Comparison of ENCODE assay signal across 9 cellular contexts in genomic region chr3:46934508-46935167, GRCh38. TPM values are rescaled to one million over a fixed set of nuclear protein-coding genes. Genes with fewer than 3 reads are reported as not detected.
DNase-seq lines count a peak whose midpoint lies in the region; ATAC-seq, FAIRE-seq and TF ChIP-seq lines count a peak whose summit lies in the region.
"Had no signal": no experiment of that assay in that cellular context is flagged by ENCODE, and none has a peak within 500 bp of the region (broad histone marks: within the 10 kb centered on the region; RNA-seq: fewer than 3 reads in every experiment).

No MANE protein-coding gene starts in this region.

- BruUV-seq in MCF 10A (replicated peaks; lab: Mats Ljungman, UMichigan) (no TSS peak), HepG2 (replicated peaks; lab: Mats Ljungman, UMichigan) (no TSS peak)

- peaks cover 23% of the 10 kb centered on the region for H3K36me3 Mint-ChIP-seq in MCF 10A (ENCODE audit: insufficient read depth, unreplicated experiment)
- H3K36me3 Mint-ChIP-seq in activated CD4-positive, alpha-beta T cell treated with anti-CD3 and anti-CD28 coated beads for 36 hours (ENCODE audit: low read depth) = peaks cover 32% of the 10 kb centered on the region

- no peak for TF ChIP-seq RAD21 in HepG2 (CRISPR knock-in tag; IDR thresholded peaks at IDR 0.05)

- peaks cover 46% of the 10 kb centered on the region for H3K4me1 Mint-ChIP-seq in MCF 10A (ENCODE audit: insufficient read depth, unreplicated experiment)
- peaks cover 38% of the 10 kb centered on the region for H3K4me1 Mint-ChIP-seq in activated CD4-positive, alpha-beta T cell treated with anti-CD3 and anti-CD28 coated beads for 36 hours

- 96% methylated on average over 8 of the region's 8 CpGs for WGBS in HepG2 (ENCODE audit: low lambda C conversion rate)
- WGBS in thymus = 93% methylated on average over 8 of the region's 8 CpGs

- POLR2A ChIA-PET in MCF 10A (lab: Yijun Ruan, JAX) = interaction anchor here (0.6 to 5.3 kb wide), 9 partner anchors 8 to 429 kb away, joined by 3 to 34 read pairs (median 3); partner anchors contain the start of genes CCDC12 and NBEAL2
- POLR2A ChIA-PET in HepG2 (lab: Yijun Ruan, JAX) = interaction anchor here (0.9 to 2.2 kb wide), 7 partner anchors 9 to 58 kb away, joined by 3 to 19 read pairs (median 5); partner anchors contain the start of genes CCDC12 and NBEAL2
- POLR2A ChIA-PET in activated CD4-positive, alpha-beta T cell treated with anti-CD3 and anti-CD28 coated beads for 36 hours (lab: Charles Lee) = interaction anchor here (0.6 kb wide), 1 partner anchor 116 kb away, joined by 3 read pairs; no protein-coding TSS in a partner anchor

- H2AFZ ChIP-seq in Karpas-422 (ENCODE audit: low read length) (no peak overlapping the region), HepG2 (ENCODE audit: low read length) (no peak overlapping the region)

- H3K27ac Mint-ChIP-seq in MCF 10A (ENCODE audit: low read depth, unreplicated experiment) = peak overlapping the region; percentile 47
- H3K27ac Mint-ChIP-seq in activated CD4-positive, alpha-beta T cell treated with anti-CD3 and anti-CD28 coated beads for 36 hours = no peak overlapping the region

- no peak for ATAC-seq in HepG2
- ATAC-seq in activated CD4-positive, alpha-beta T cell treated with anti-CD3 and anti-CD28 coated beads for 36 hours = no peak
- ATAC-seq in GM21619 (IDR thresholded peaks at IDR 0.05; ENCODE audit: unreplicated experiment) = no peak

- H3K4me1 ChIP-seq in Karpas-422 (ENCODE audit: low read length) = peaks cover 100% of the 10 kb centered on the region
- H3K4me1 ChIP-seq in HepG2 (ENCODE audit: insufficient read depth, low read length) = peaks cover 88% of the 10 kb centered on the region
- peaks cover 11% of the 10 kb centered on the region for H3K4me1 ChIP-seq in thymus (ENCODE audit: control insufficient read depth, insufficient read depth, low read length)

- H3K27ac ChIP-seq in Karpas-422 (ENCODE audit: low read length) (peak overlapping the region; percentile 99), HepG2 (ENCODE audit: extremely low read length, insufficient read depth, low read length) (peak overlapping the region; percentile 12), thymus (ENCODE audit: low read depth) (peak overlapping the region; percentile 8)

- TF ChIP-seq EP300 in HepG2 (IDR thresholded peaks at IDR 0.05; ENCODE audit: low read depth in 2 of 2, low read length in 2 of 2) (no peak), HepG2 (CRISPR knock-in tag; IDR thresholded peaks at IDR 0.05; ENCODE audit: borderline replicate concordance) (no peak)

- H3K4me2 ChIP-seq in Karpas-422 (ENCODE audit: low read depth, low read length, poor library complexity, severe bottlenecking) (peak overlapping the region; percentile 55), HepG2 (ENCODE audit: low read depth, low read length) (no peak overlapping the region)

- no peaks in the 10 kb centered on the region for H4K20me1 ChIP-seq in Karpas-422 (ENCODE audit: insufficient read depth, low read depth, low read length)
- peaks cover 28% of the 10 kb centered on the region for H4K20me1 ChIP-seq in HepG2 (ENCODE audit: insufficient read depth, low read length)

- no peak overlapping the region for H3K4me3 Mint-ChIP-seq in MCF 10A (ENCODE audit: unreplicated experiment)
- H3K4me3 Mint-ChIP-seq in activated CD4-positive, alpha-beta T cell treated with anti-CD3 and anti-CD28 coated beads for 36 hours = no peak overlapping the region

- H3K9me3 ChIP-seq in Karpas-422 (ENCODE audit: low read length) (no peaks in the 10 kb centered on the region), HepG2 (ENCODE audit: low read length) (no peaks in the 10 kb centered on the region), thymus (ENCODE audit: control insufficient read depth) (no peaks in the 10 kb centered on the region)

- peak overlapping the region; percentile 67 for H3K9ac ChIP-seq in Karpas-422 (ENCODE audit: low read length)
- no peak overlapping the region for H3K9ac ChIP-seq in HepG2 (ENCODE audit: insufficient read depth, low read depth, low read length)

- H3K9me2 ChIP-seq in Karpas-422 (replicated peaks; ENCODE audit: insufficient read depth, low read length) = no peaks in the 10 kb centered on the region

- in situ Hi-C loops in HepG2 (cut with HindIII; ENCODE audit: extremely low pct_ligation_motif_present, low pct_unique_long_range_greater_than_20kb) = loop anchor here (5.0 kb wide), 1 partner anchor 48 kb away; no protein-coding TSS in a partner anchor

- TF ChIP-seq CTCF in MCF 10A (IDR thresholded peaks at IDR 0.05; ENCODE audit: unreplicated experiment) = no peak
- TF ChIP-seq CTCF in HepG2 (CRISPR knock-in tag; IDR thresholded peaks at IDR 0.05) = no peak

- peak overlapping the region; percentile 13; the same call in 1 of the 2 replicates for H3K4me3 ChIP-seq in Karpas-422 (ENCODE audit: low read length)
- no peak overlapping the region for H3K4me3 ChIP-seq in HepG2 (replicated peaks in 1 of 3; ENCODE audit: insufficient read depth in 1 of 3, low read depth in 2 of 3, low read length in 3 of 3)
- H3K4me3 ChIP-seq in thymus (ENCODE audit: low read length) = no peak overlapping the region

- peak; percentile 44 for DNase-seq in Karpas-422
- DNase-seq in MCF 10A (ENCODE audit: unreplicated experiment) = peak; percentile 67
- no peak for DNase-seq in HepG2 (ENCODE audit: low spot score)
- DNase-seq in activated CD4-positive, alpha-beta T cell treated with anti-CD3 and anti-CD28 coated beads for 36 hours = no peak
- DNase-seq in HTR-8/SVneo (ENCODE audit: insufficient read length, low spot score) = no peak
- DNase-seq: NCI-H524 had no signal

- intact Hi-C loops in MCF 10A (cut with micrococcal nuclease) (loop anchor here (1.0 kb wide), 1 partner anchor 42 kb away; the partner anchor contains the start of gene CCDC12), HepG2 (cut with micrococcal nuclease; ENCODE audit: unreplicated experiment) (no loop called here)
- intact Hi-C loops in activated CD4-positive, alpha-beta T cell treated with anti-CD3 and anti-CD28 coated beads for 36 hours (cut with DNase I, micrococcal nuclease) = no loop called here

- H3K9me3 Mint-ChIP-seq in MCF 10A (ENCODE audit: unreplicated experiment) = no peaks in the 10 kb centered on the region
- H3K9me3 Mint-ChIP-seq in activated CD4-positive, alpha-beta T cell treated with anti-CD3 and anti-CD28 coated beads for 36 hours (ENCODE audit: low read depth) = no peaks in the 10 kb centered on the region

- H3K36me3 ChIP-seq in Karpas-422 (ENCODE audit: insufficient read depth, low read length) (peaks cover 16% of the 10 kb centered on the region; the same call in 1 of the 2 replicates), HepG2 (replicated peaks in 1 of 2; ENCODE audit: control insufficient read depth in 1 of 2, insufficient read depth in 2 of 2, low read length in 2 of 2) (peaks cover 15 to 54% of the 10 kb centered on the region in 2 experiments), thymus (ENCODE audit: control insufficient read depth, insufficient read depth) (peaks cover 59% of the 10 kb centered on the region)

- FAIRE-seq in HepG2 (lab: Jason Lieb, UNC) = no peak
- no peak for FAIRE-seq in HTR-8/SVneo (lab: Jason Lieb, UNC)

- CTCF ChIA-PET in MCF 10A (lab: Yijun Ruan, JAX) = interaction anchor here (0.6 to 2.8 kb wide), 12 partner anchors 9 to 390 kb away, joined by 3 to 25 read pairs (median 4); partner anchors contain the start of gene NBEAL2
- CTCF ChIA-PET in HepG2 (lab: Yijun Ruan, JAX; ENCODE audit: low intra/inter-chr PET ratio, low total read pairs) = interaction anchor here (1.2 kb wide), 1 partner anchor 11 kb away, joined by 3 read pairs; no protein-coding TSS in a partner anchor
- CTCF ChIA-PET in activated CD4-positive, alpha-beta T cell treated with anti-CD3 and anti-CD28 coated beads for 36 hours (lab: Charles Lee) = interaction anchor here (0.6 to 1.3 kb wide), 3 partner anchors 12 to 211 kb away, joined by 3 to 5 read pairs (median 4); no protein-coding TSS in a partner anchor

- H3K27me3 Mint-ChIP-seq in MCF 10A (ENCODE audit: insufficient read depth, unreplicated experiment) = no peaks in the 10 kb centered on the region
- no peaks in the 10 kb centered on the region for H3K27me3 Mint-ChIP-seq in activated CD4-positive, alpha-beta T cell treated with anti-CD3 and anti-CD28 coated beads for 36 hours

- TF ChIP-seq POLR2A in HepG2 (IDR thresholded peaks at IDR 0.05; ENCODE audit: insufficient read depth in 1 of 2, low read depth in 2 of 2, low read length in 2 of 2) = no peak

- H3K79me2 ChIP-seq in Karpas-422 (ENCODE audit: low read length) = peaks cover 83% of the 10 kb centered on the region
- peaks cover 64% of the 10 kb centered on the region for H3K79me2 ChIP-seq in HepG2 (ENCODE audit: insufficient read depth, low read length)

- H3K27me3 ChIP-seq in Karpas-422 (ENCODE audit: low read length) = no peaks in the 10 kb centered on the region
- H3K27me3 ChIP-seq in HepG2 (ENCODE audit: control insufficient read depth in 1 of 2, insufficient read depth in 2 of 2, low read length in 2 of 2) = no peaks in the 10 kb centered on the region
- no peaks in the 10 kb centered on the region for H3K27me3 ChIP-seq in thymus (ENCODE audit: control insufficient read depth, insufficient read depth)

RNA-seq across cellular contexts. Expression of gene CCDC12, which starts 41.9 kb away (rescaled TPM):
- total RNA-seq in Karpas-422 (2014; rRNA removed; shearing (Covaris generic); ENCODE audit: low replicate concordance) = 40.2 and 83.5 TPM in 2 replicates
- 43.9 and 45.9 TPM in 2 replicates for total RNA-seq in MCF 10A (2022)
- total RNA-seq in HepG2 (2016; rRNA removed; fragmentation: Illumina TruSeq; extraction: Trizol) = 49.5 and 55.2 TPM in 2 replicates
- total RNA-seq in HepG2 (2016; cell fraction: cytosol; rRNA removed; fragmentation: Illumina TruSeq; extraction: Trizol; ENCODE audit: low read depth) = 28.7 and 32.4 TPM in 2 replicates
- 52.2 and 56.9 TPM in 2 replicates for total RNA-seq in HepG2 (2016; cell fraction: insoluble cytoplasmic fraction; rRNA removed; fragmentation: Illumina TruSeq; extraction: Trizol)
- 27.1 and 29.7 TPM in 2 replicates for total RNA-seq in HepG2 (2016; cell fraction: membrane; rRNA removed; fragmentation: Illumina TruSeq; extraction: Trizol)
- total RNA-seq in HepG2 (2016; cell fraction: nucleus; rRNA removed; fragmentation: Illumina TruSeq; extraction: Trizol) = 28.6 and 32.0 TPM in 2 replicates
- polyA plus RNA-seq in HepG2 (2011; rRNA removed) = 28.9 and 30.1 TPM in 2 replicates
- 32.7 and 35.6 TPM in 2 replicates for polyA plus RNA-seq in HepG2 (2011; cell fraction: cytosol; rRNA removed)
- polyA plus RNA-seq in HepG2 (2011; cell fraction: nucleus; rRNA removed) = 40.0 and 40.6 TPM in 2 replicates
- 26.3 and 31.7 TPM in 2 replicates for polyA plus RNA-seq in HepG2 (2012)
- 14.7 and 15.4 TPM in 2 replicates for polyA plus RNA-seq in HepG2 (2016; cell fraction: cytosol; fragmentation: Illumina TruSeq; extraction: Trizol; ENCODE audit: low read depth)
- polyA plus RNA-seq in HepG2 (2016; cell fraction: insoluble cytoplasmic fraction; fragmentation: Illumina TruSeq; extraction: Trizol; ENCODE audit: low read depth) = 73.4 and 79.9 TPM in 2 replicates
- polyA plus RNA-seq in HepG2 (2016; cell fraction: membrane; fragmentation: Illumina TruSeq; extraction: Trizol; ENCODE audit: low read depth) = 18.7 and 18.8 TPM in 2 replicates
- polyA plus RNA-seq in HepG2 (2016; cell fraction: nucleus; fragmentation: Illumina TruSeq; extraction: Trizol; ENCODE audit: insufficient read depth, low read depth) = 55.2 TPM in 2 replicates
- 53.2 and 59.2 TPM in 2 replicates for polyA minus RNA-seq in HepG2 (2011; rRNA and poly(A)+ RNA removed; ENCODE audit: low replicate concordance)
- 9.3 and 12.2 TPM in 2 replicates for polyA minus RNA-seq in HepG2 (2011; cell fraction: cytosol; rRNA and poly(A)+ RNA removed)
- 41.3 and 55.9 TPM in 2 replicates for polyA minus RNA-seq in HepG2 (2011; cell fraction: nucleus; rRNA and poly(A)+ RNA removed)
- 83.9 TPM for polyA plus RNA-seq in thymus
- total RNA-seq in activated CD4-positive, alpha-beta T cell treated with anti-CD3 and anti-CD28 coated beads for 36 hours = 10 to 100 TPM; 45.4 to 47.8 TPM

RNA-seq across cellular contexts. Expression of gene NBEAL2, which starts 44.8 kb away (rescaled TPM):
- 60.5 and 133 TPM in 2 replicates for total RNA-seq in Karpas-422 (2014; rRNA removed; shearing (Covaris generic); ENCODE audit: low replicate concordance)
- total RNA-seq in MCF 10A (2022) = 14.2 and 20.2 TPM in 2 replicates
- total RNA-seq in HepG2 (2016; rRNA removed; fragmentation: Illumina TruSeq; extraction: Trizol) = 6.0 and 9.7 TPM in 2 replicates
- 1.8 and 2.7 TPM in 2 replicates for total RNA-seq in HepG2 (2016; cell fraction: cytosol; rRNA removed; fragmentation: Illumina TruSeq; extraction: Trizol; ENCODE audit: low read depth)
- total RNA-seq in HepG2 (2016; cell fraction: insoluble cytoplasmic fraction; rRNA removed; fragmentation: Illumina TruSeq; extraction: Trizol) = 6.0 and 8.3 TPM in 2 replicates
- total RNA-seq in HepG2 (2016; cell fraction: membrane; rRNA removed; fragmentation: Illumina TruSeq; extraction: Trizol) = 4.1 and 4.3 TPM in 2 replicates
- total RNA-seq in HepG2 (2016; cell fraction: nucleus; rRNA removed; fragmentation: Illumina TruSeq; extraction: Trizol) = 14.8 and 19.9 TPM in 2 replicates
- 12.4 and 15.8 TPM in 2 replicates for polyA plus RNA-seq in HepG2 (2011; rRNA removed)
- 3.6 and 4.9 TPM in 2 replicates for polyA plus RNA-seq in HepG2 (2011; cell fraction: cytosol; rRNA removed)
- polyA plus RNA-seq in HepG2 (2011; cell fraction: nucleus; rRNA removed) = 222 and 246 TPM in 2 replicates
- 7.9 and 16.7 TPM in 2 replicates for polyA plus RNA-seq in HepG2 (2012)
- polyA plus RNA-seq in HepG2 (2016; cell fraction: cytosol; fragmentation: Illumina TruSeq; extraction: Trizol; ENCODE audit: low read depth) = 0.67 and 0.80 TPM in 2 replicates
- 6.4 and 7.7 TPM in 2 replicates for polyA plus RNA-seq in HepG2 (2016; cell fraction: insoluble cytoplasmic fraction; fragmentation: Illumina TruSeq; extraction: Trizol; ENCODE audit: low read depth)
- polyA plus RNA-seq in HepG2 (2016; cell fraction: membrane; fragmentation: Illumina TruSeq; extraction: Trizol; ENCODE audit: low read depth) = 1.5 and 1.8 TPM in 2 replicates
- polyA plus RNA-seq in HepG2 (2016; cell fraction: nucleus; fragmentation: Illumina TruSeq; extraction: Trizol; ENCODE audit: insufficient read depth, low read depth) = 69.9 and 76.5 TPM in 2 replicates
- 8.9 and 19.6 TPM in 2 replicates for polyA minus RNA-seq in HepG2 (2011; rRNA and poly(A)+ RNA removed; ENCODE audit: low replicate concordance)
- 2.9 and 3.9 TPM in 2 replicates for polyA minus RNA-seq in HepG2 (2011; cell fraction: cytosol; rRNA and poly(A)+ RNA removed)
- 18.7 and 21.3 TPM in 2 replicates for polyA minus RNA-seq in HepG2 (2011; cell fraction: nucleus; rRNA and poly(A)+ RNA removed)
- 83.6 TPM for polyA plus RNA-seq in thymus
- total RNA-seq in activated CD4-positive, alpha-beta T cell treated with anti-CD3 and anti-CD28 coated beads for 36 hours = 10 to 100 TPM; 83.4 to 84.9 TPM

RNA-seq across cellular contexts. Expression of gene PTH1R, which starts 57.1 kb away (rescaled TPM):
- not detected in 2 replicates for total RNA-seq in Karpas-422 (2014; rRNA removed; shearing (Covaris generic); ENCODE audit: low replicate concordance)
- total RNA-seq in MCF 10A (2022) = not detected in 2 replicates
- total RNA-seq in HepG2 (2016; rRNA removed; fragmentation: Illumina TruSeq; extraction: Trizol) = not detected in 2 replicates
- not detected in 2 replicates for total RNA-seq in HepG2 (2016; cell fraction: cytosol; rRNA removed; fragmentation: Illumina TruSeq; extraction: Trizol; ENCODE audit: low read depth)
- not detected in 2 replicates for total RNA-seq in HepG2 (2016; cell fraction: insoluble cytoplasmic fraction; rRNA removed; fragmentation: Illumina TruSeq; extraction: Trizol)
- not detected in 2 replicates for total RNA-seq in HepG2 (2016; cell fraction: membrane; rRNA removed; fragmentation: Illumina TruSeq; extraction: Trizol)
- total RNA-seq in HepG2 (2016; cell fraction: nucleus; rRNA removed; fragmentation: Illumina TruSeq; extraction: Trizol) = not detected in 2 replicates
- polyA plus RNA-seq in HepG2 (2011; rRNA removed) = not detected in 2 replicates
- not detected in 2 replicates for polyA plus RNA-seq in HepG2 (2011; cell fraction: cytosol; rRNA removed)
- 0.10 TPM in 1 of 2 replicates, not detected in the other for polyA plus RNA-seq in HepG2 (2011; cell fraction: nucleus; rRNA removed)
- polyA plus RNA-seq in HepG2 (2012) = not detected in 2 replicates
- polyA plus RNA-seq in HepG2 (2016; cell fraction: cytosol; fragmentation: Illumina TruSeq; extraction: Trizol; ENCODE audit: low read depth) = not detected in 2 replicates
- not detected in 2 replicates for polyA plus RNA-seq in HepG2 (2016; cell fraction: insoluble cytoplasmic fraction; fragmentation: Illumina TruSeq; extraction: Trizol; ENCODE audit: low read depth)
- not detected in 2 replicates for polyA plus RNA-seq in HepG2 (2016; cell fraction: membrane; fragmentation: Illumina TruSeq; extraction: Trizol; ENCODE audit: low read depth)
- polyA plus RNA-seq in HepG2 (2016; cell fraction: nucleus; fragmentation: Illumina TruSeq; extraction: Trizol; ENCODE audit: insufficient read depth, low read depth) = not detected in 2 replicates
- polyA minus RNA-seq in HepG2 (2011; rRNA and poly(A)+ RNA removed; ENCODE audit: low replicate concordance) = not detected in 2 replicates
- polyA minus RNA-seq in HepG2 (2011; cell fraction: cytosol; rRNA and poly(A)+ RNA removed) = not detected in 2 replicates
- not detected in 2 replicates for polyA minus RNA-seq in HepG2 (2011; cell fraction: nucleus; rRNA and poly(A)+ RNA removed)
- polyA plus RNA-seq in thymus = 6.9 TPM
- total RNA-seq in activated CD4-positive, alpha-beta T cell treated with anti-CD3 and anti-CD28 coated beads for 36 hours = not detected
- polyA plus RNA-seq: neural cell had no signal

Comparison
In these comparisons a context has a peak if more than half of its experiments do, and no peak if none do; other contexts are left out.
1. DNase-seq: peak in Karpas-422 (single experiment) and MCF 10A (single experiment); none in HepG2 (single experiment), activated CD4-positive, alpha-beta T cell treated with anti-CD3 and anti-CD28 coated beads for 36 hours (single experiment) and HTR-8/SVneo (single experiment).
2. H3K27ac ChIP-seq: peak in every context shown above with its lines; median percentile 99 in Karpas-422; 12 in HepG2; 8 in thymus.